ENCODE assay signal across 17 cellular contexts in genomic region chr4:98605216-98605615, GRCh38. TPM values are rescaled to one million over a fixed set of nuclear protein-coding genes. Genes with fewer than 3 reads are reported as not detected.
DNase-seq lines count a peak whose midpoint lies in the region; ATAC-seq and TF ChIP-seq lines count a peak whose summit lies in the region.
"Had no signal": no experiment of that assay in that cellular context is flagged by ENCODE, and none has a peak within 500 bp of the region (broad histone marks: within the 10 kb centered on the region; RNA-seq: fewer than 3 reads in every experiment).

No MANE protein-coding gene starts in this region.

- ATAC-seq in activated T-cell treated with anti-CD3 and anti-CD28 coated beads, Interleukin-2, amount 50 U/mL, for 4 hours = no peak
- no peak for ATAC-seq in HG03469 (IDR thresholded peaks at IDR 0.05; ENCODE audit: unreplicated experiment)
- ATAC-seq: HepG2 had no signal

- intact Hi-C loops in ovary (cut with DNase I) = no loop called here

- in situ Hi-C loops in brain microvascular endothelial cell (cut with HindIII; ENCODE audit: low pct_ligation_motif_present, low sequenced_read_pairs) = no loop called here

- H3K4me1 ChIP-seq in ovary (ENCODE audit: insufficient read depth) = peaks cover 16% of the 10 kb centered on the region
- H3K4me1 ChIP-seq: SJCRH30 had no signal

- H3K9me3 Mint-ChIP-seq in activated T-cell treated with anti-CD3 and anti-CD28 coated beads, Interleukin-2, amount 50 U/mL, for 24 hours = peaks cover 14% of the 10 kb centered on the region
- H3K9me3 Mint-ChIP-seq in activated T-cell treated with anti-CD3 and anti-CD28 coated beads, Interleukin-2, amount 50 U/mL, for 4 hours = peaks cover 13% of the 10 kb centered on the region

- H3K27ac ChIP-seq in brain microvascular endothelial cell = peak overlapping the region; percentile 42
- H3K27ac ChIP-seq in ovary = no peak overlapping the region
- no peak overlapping the region for H3K27ac ChIP-seq in caudate nucleus (ENCODE audit: low read depth, low read length)
- H3K27ac ChIP-seq: 22Rv1, SJCRH30 had no signal

- H3K4me3 Mint-ChIP-seq in activated T-cell treated with anti-CD3 and anti-CD28 coated beads, Interleukin-2, amount 50 U/mL, for 24 hours = no peak overlapping the region
- H3K4me3 Mint-ChIP-seq in activated T-cell treated with anti-CD3 and anti-CD28 coated beads, Interleukin-2, amount 50 U/mL, for 4 hours = no peak overlapping the region

- H3K27me3 ChIP-seq in brain microvascular endothelial cell (replicated peaks) = no peaks in the 10 kb centered on the region
- no peaks in the 10 kb centered on the region for H3K27me3 ChIP-seq in ovary
- H3K27me3 ChIP-seq: SJCRH30 had no signal

- H3K4me3 ChIP-seq in brain microvascular endothelial cell (ENCODE audit: low read depth, low read length) (no peak overlapping the region), ovary (no peak overlapping the region)
- H3K4me3 ChIP-seq: SJCRH30 had no signal

- no peak for DNase-seq in activated T-cell treated with anti-CD3 and anti-CD28 coated beads, Interleukin-2, amount 50 U/mL, for 24 hours
- DNase-seq in activated T-cell treated with anti-CD3 and anti-CD28 coated beads, Interleukin-2, amount 50 U/mL, for 4 hours = no peak
- peak; percentile 34 for DNase-seq in brain microvascular endothelial cell
- DNase-seq in kidney tubule cell (ENCODE audit: low spot score) = peak; percentile 86
- DNase-seq in ovary = no peak
- no peak for DNase-seq in caudate nucleus (lab: John Stamatoyannopoulos, UW)
- no peak for DNase-seq in stimulated activated CD4-positive, alpha-beta T cell treated with anti-CD3 and anti-CD28 coated beads, Interleukin-1b, Interleukin-23, amount 100 ng/mL, for 48 hours
- DNase-seq: C1 segment of cervical spinal cord, COR-L47, GDM1, Karpas-422, NCI-H2029 treated with DMSO at 0.1 percent for 48 hours, NCI-H510A treated with DMSO at 0.1 percent for 48 hours, SJCRH30 had no signal

- H3K9me3 ChIP-seq in ovary = no peaks in the 10 kb centered on the region

- TF ChIP-seq CTCF in brain microvascular endothelial cell (IDR thresholded peaks at IDR 0.05; ENCODE audit: low read depth, low read length, missing control alignments) (no peak), ovary (IDR thresholded peaks at IDR 0.05) (no peak)

- peaks cover 84% of the 10 kb centered on the region for H3K4me1 Mint-ChIP-seq in activated T-cell treated with anti-CD3 and anti-CD28 coated beads, Interleukin-2, amount 50 U/mL, for 24 hours (ENCODE audit: low read depth)
- peaks cover 73% of the 10 kb centered on the region for H3K4me1 Mint-ChIP-seq in activated T-cell treated with anti-CD3 and anti-CD28 coated beads, Interleukin-2, amount 50 U/mL, for 4 hours (ENCODE audit: low read depth)

- H3K27me3 Mint-ChIP-seq in activated T-cell treated with anti-CD3 and anti-CD28 coated beads, Interleukin-2, amount 50 U/mL, for 24 hours = no peaks in the 10 kb centered on the region
- H3K27me3 Mint-ChIP-seq in activated T-cell treated with anti-CD3 and anti-CD28 coated beads, Interleukin-2, amount 50 U/mL, for 4 hours (ENCODE audit: low read depth) = no peaks in the 10 kb centered on the region

- peak overlapping the region; percentile 19 for H3K27ac Mint-ChIP-seq in activated T-cell treated with anti-CD3 and anti-CD28 coated beads, Interleukin-2, amount 50 U/mL, for 24 hours

- H3K36me3 ChIP-seq in brain microvascular endothelial cell (replicated peaks) (no peaks in the 10 kb centered on the region), ovary (no peaks in the 10 kb centered on the region)
- H3K36me3 ChIP-seq: SJCRH30 had no signal

- TF ChIP-seq POLR2A in ovary (IDR thresholded peaks at IDR 0.05) = no peak

- TF ChIP-seq EP300 in ovary (IDR thresholded peaks at IDR 0.05) = no peak

- peaks cover 18% of the 10 kb centered on the region for H3K36me3 Mint-ChIP-seq in activated T-cell treated with anti-CD3 and anti-CD28 coated beads, Interleukin-2, amount 50 U/mL, for 24 hours (ENCODE audit: low read depth)
- peaks cover 6% of the 10 kb centered on the region for H3K36me3 Mint-ChIP-seq in activated T-cell treated with anti-CD3 and anti-CD28 coated beads, Interleukin-2, amount 50 U/mL, for 4 hours (ENCODE audit: insufficient read depth)

- 75 to 84% (median 76%) methylated on average over 3 of the region's 3 CpGs for WGBS in ovary, 3 donors

RNA-seq across cellular contexts. Expression of gene TSPAN5, which starts 53.2 kb away (rescaled TPM):
- 10 to 100 TPM; 22.8 to 26.8 (median 23.8) TPM for total RNA-seq in activated T-cell treated with anti-CD3 and anti-CD28 coated beads, Interleukin-2, amount 50 U/mL, for 4 hours
- total RNA-seq in ovary = 10 to 100 TPM; 34.0 to 69.5 (median 48.2) TPM
- polyA plus RNA-seq in ovary = 10 to 100 TPM; 38.3 to 67.2 TPM

Comparison
In these comparisons a context has a peak if more than half of its experiments do, and no peak if none do; other contexts are left out.
1. DNase-seq: peak in brain microvascular endothelial cell (single experiment) and kidney tubule cell (single experiment); none in activated T-cell treated with anti-CD3 and anti-CD28 coated beads, Interleukin-2, amount 50 U/mL, for 24 hours (single experiment), activated T-cell treated with anti-CD3 and anti-CD28 coated beads, Interleukin-2, amount 50 U/mL, for 4 hours (single experiment), ovary (0 of 5), caudate nucleus (0 of 61) and stimulated activated CD4-positive, alpha-beta T cell treated with anti-CD3 and anti-CD28 coated beads, Interleukin-1b, Interleukin-23, amount 100 ng/mL, for 48 hours (single experiment).